Comparison of ENCODE assay signal across 8 cellular contexts in genomic region chr1:117339866-117340357, GRCh38.
A peak's percentile ranks its signal among the peaks of the same experiment; 100 is the strongest.
DNase-seq lines count a peak whose midpoint lies in the region; ATAC-seq and TF ChIP-seq lines count a peak whose summit lies in the region.

No MANE protein-coding gene starts in this region.

- no peak overlapping the region for H3K4me3 ChIP-seq in GM06990 (replicated peaks; ENCODE audit: low read depth, low read length)
- no peak overlapping the region for H3K4me3 ChIP-seq in fibroblast of pulmonary artery (replicated peaks; ENCODE audit: low read depth, low read length)
- no peak overlapping the region for H3K4me3 ChIP-seq in retinal pigment epithelial cell (ENCODE audit: low read length)

- DNase-seq in GM06990 (ENCODE audit: extremely low read depth, insufficient read length): no peak
- DNase-seq in RKO (ENCODE audit: low spot score): peak; percentile 38
- DNase-seq in fibroblast of pulmonary artery (ENCODE audit: low read depth): peak; percentile 70
- DNase-seq in retinal pigment epithelial cell (ENCODE audit: low read depth): peak; percentile 80
- DNase-seq in globus pallidus (ENCODE audit: low spot score): no peak
- DNase-seq in T1000 (lab: John Stamatoyannopoulos, UW): no peak

- ATAC-seq in GM18858 (IDR thresholded peaks at IDR 0.05; ENCODE audit: unreplicated experiment): no peak

- H3K36me3 ChIP-seq in GM06990 (ENCODE audit: control insufficient read depth, insufficient read depth, low read length): no peaks in the 10 kb centered on the region

- no peaks in the 10 kb centered on the region; the same call in 1 of the 2 replicates for H3K27me3 ChIP-seq in GM06990 (replicated peaks; ENCODE audit: control insufficient read depth, insufficient read depth, low read length)

- H3K27ac ChIP-seq in 22Rv1: peak overlapping the region; percentile 7; the same call in 1 of the 2 replicates

- TF ChIP-seq CTCF in 22Rv1 (IDR thresholded peaks at IDR 0.05) (0 out of 2 replicates have a peak, but pooled peaks have one; percentile 14), GM06990 (IDR thresholded peaks at IDR 0.05; ENCODE audit: insufficient read depth, low read length, poor library complexity, severe bottlenecking) (peak; percentile 31), fibroblast of pulmonary artery (IDR thresholded peaks at IDR 0.05; ENCODE audit: low read length, missing control alignments) (peak; percentile 1), retinal pigment epithelial cell (conservative IDR thresholded peaks at IDR 0.05; ENCODE audit: low read depth, low read length) (no peak)

Comparison
In these comparisons a context has a peak if more than half of its experiments do, and no peak if none do; other contexts are left out.
1. DNase-seq: peak in RKO (single experiment), fibroblast of pulmonary artery (single experiment) and retinal pigment epithelial cell (single experiment); none in GM06990 (single experiment), globus pallidus (single experiment) and T1000 (single experiment).